In the genomic region with DNA sequence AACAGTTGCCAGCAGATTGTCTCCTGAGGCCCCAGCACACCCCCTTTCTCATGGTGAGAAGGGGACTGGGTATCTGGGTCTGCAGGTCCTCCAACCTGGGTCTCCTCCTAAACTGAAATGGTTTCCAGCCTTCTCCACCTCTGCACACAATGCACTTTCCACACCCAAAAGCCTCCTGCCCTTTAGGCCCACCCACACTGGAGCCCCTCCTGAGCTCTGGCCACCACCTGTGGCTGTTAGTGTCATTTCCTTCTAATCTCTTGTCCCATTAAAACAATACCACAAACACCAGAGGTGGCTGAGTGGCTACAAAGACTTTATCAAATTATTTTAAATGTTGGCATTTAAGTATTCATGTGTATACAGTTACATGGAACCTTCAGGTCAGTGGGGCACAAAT, we compare ENCODE assay signal across 9 cellular contexts. TPM values are rescaled to one million over a fixed set of nuclear protein-coding genes. Genes with fewer than 3 reads are reported as not detected.
DNase-seq lines count a peak whose midpoint lies in the region; ATAC-seq and TF ChIP-seq lines count a peak whose summit lies in the region.
"Had no signal": no experiment of that assay in that cellular context is flagged by ENCODE, and none has a peak within 500 bp of the region (broad histone marks: within the 10 kb centered on the region; RNA-seq: fewer than 3 reads in every experiment).

No MANE protein-coding gene starts in this region.

- no peaks in the 10 kb centered on the region for H3K9me3 ChIP-seq in adrenal gland (replicated peaks in 1 of 3)
- no peaks in the 10 kb centered on the region for H3K9me3 ChIP-seq in mucosa of rectum (ENCODE audit: control insufficient read depth in 2 of 2, low read length in 2 of 2)
- H3K9me3 ChIP-seq in thyroid gland = no peaks in the 10 kb centered on the region
- no peaks in the 10 kb centered on the region for H3K9me3 ChIP-seq in mucosa of descending colon

- H3K27ac Mint-ChIP-seq in activated T-cell treated with anti-CD3 and anti-CD28 coated beads, Interleukin-2, amount 50 U/mL, for 72 hours = peak overlapping the region; percentile 66

- no peaks in the 10 kb centered on the region for H3K27me3 Mint-ChIP-seq in activated T-cell treated with anti-CD3 and anti-CD28 coated beads, Interleukin-2, amount 50 U/mL, for 72 hours (ENCODE audit: low read depth)

- peak overlapping the region; percentile 37 to 56 for H3K4me3 Mint-ChIP-seq in activated T-cell treated with anti-CD3 and anti-CD28 coated beads, Interleukin-2, amount 50 U/mL, for 72 hours

- peaks cover 0 to 23% of the 10 kb centered on the region in 2 donors for H3K36me3 ChIP-seq in adrenal gland (replicated peaks in 1 of 2)
- peaks cover 26 to 29% of the 10 kb centered on the region in 2 donors for H3K36me3 ChIP-seq in mucosa of rectum (ENCODE audit: control insufficient read depth in 2 of 2, insufficient read depth in 2 of 2, low read length in 2 of 2)
- peaks cover 13 to 25% of the 10 kb centered on the region in 2 donors for H3K36me3 ChIP-seq in thyroid gland
- no peaks in the 10 kb centered on the region for H3K36me3 ChIP-seq in mucosa of descending colon (ENCODE audit: low read depth)

- H3K27ac ChIP-seq in adrenal gland (peak overlapping the region in 4 of 5 donors; percentile 65 to 88 (median 83)), mucosa of rectum (ENCODE audit: low read depth in 2 of 2, low read length in 2 of 2) (peak overlapping the region; percentile 58 to 66), thyroid gland (peak overlapping the region in 2 of 3 donors; percentile 69 to 79)

- ATAC-seq in activated T-cell treated with anti-CD3 and anti-CD28 coated beads, Interleukin-2, amount 50 U/mL, for 72 hours (replicated peaks in 1 of 2) = no peak
- ATAC-seq in HG03521 (IDR thresholded peaks at IDR 0.05; ENCODE audit: unreplicated experiment) (no peak), mucosa of descending colon (no peak)

- peaks cover 4 to 5% of the 10 kb centered on the region in 2 donors for H3K36me3 Mint-ChIP-seq in activated T-cell treated with anti-CD3 and anti-CD28 coated beads, Interleukin-2, amount 50 U/mL, for 72 hours (ENCODE audit: insufficient read depth in 2 of 2)

- H3K9ac ChIP-seq in mucosa of rectum (ENCODE audit: low read depth in 1 of 2, low read length in 2 of 2) = no peak overlapping the region

- TF ChIP-seq CTCF in adrenal gland (IDR thresholded peaks at IDR 0.05) = no peak
- no peak for TF ChIP-seq CTCF in thyroid gland (IDR thresholded peaks at IDR 0.05)
- TF ChIP-seq CTCF in mucosa of descending colon (IDR thresholded peaks at IDR 0.05) = no peak

- peaks cover 27 to 59% of the 10 kb centered on the region in 2 donors for H3K4me1 ChIP-seq in adrenal gland (replicated peaks in 1 of 2)
- H3K4me1 ChIP-seq in mucosa of rectum (ENCODE audit: control insufficient read depth in 2 of 2, insufficient read depth in 2 of 2, low read length in 2 of 2) = peaks cover 19 to 26% of the 10 kb centered on the region in 2 donors
- peaks cover 20 to 49% of the 10 kb centered on the region in 2 donors for H3K4me1 ChIP-seq in thyroid gland
- peaks cover 22% of the 10 kb centered on the region for H3K4me1 ChIP-seq in mucosa of descending colon (ENCODE audit: low read depth)

- no peak overlapping the region for H3K4me3 ChIP-seq in adrenal gland
- no peak overlapping the region for H3K4me3 ChIP-seq in mucosa of rectum (ENCODE audit: low read length in 2 of 2)
- no peak overlapping the region for H3K4me3 ChIP-seq in thyroid gland (replicated peaks in 1 of 3)
- H3K4me3 ChIP-seq in mucosa of descending colon = no peak overlapping the region

- intact Hi-C loops in adrenal gland (cut with DNase I) (loop anchor here (2.0 to 10.0 kb wide), 2 partner anchors 151 to 199 kb away; no protein-coding TSS in a partner anchor), thyroid gland (cut with DNase I) (loop anchor here (5.0 kb wide), 2 partner anchors 203 to 258 kb away; no protein-coding TSS in a partner anchor), mucosa of descending colon (cut with DNase I, micrococcal nuclease) (loop anchor here in 1 of 2 donors (5.0 kb wide), 1 partner anchor 198 kb away; the partner anchor contains the start of gene AHDC1)

- no peak for DNase-seq in activated T-cell treated with anti-CD3 and anti-CD28 coated beads, Interleukin-2, amount 50 U/mL, for 72 hours
- DNase-seq in activated T-cell treated with anti-CD3 and anti-CD28 coated beads, Interleukin-2, amount 50 U/mL, for 48 hours = no peak
- DNase-seq in adrenal gland = no peak
- no peak for DNase-seq in thyroid gland
- no peak for DNase-seq in mucosa of descending colon
- DNase-seq in DMS79 (lab: John Stamatoyannopoulos, UW) = no peak

- H3K9me3 Mint-ChIP-seq in activated T-cell treated with anti-CD3 and anti-CD28 coated beads, Interleukin-2, amount 50 U/mL, for 72 hours = no peaks in the 10 kb centered on the region

- no peaks in the 10 kb centered on the region for H3K27me3 ChIP-seq in adrenal gland
- H3K27me3 ChIP-seq in mucosa of rectum (ENCODE audit: control insufficient read depth in 2 of 2, insufficient read depth in 2 of 2, low read length in 2 of 2) = no peaks in the 10 kb centered on the region
- no peaks in the 10 kb centered on the region for H3K27me3 ChIP-seq in thyroid gland

- TF ChIP-seq POLR2A in adrenal gland (IDR thresholded peaks at IDR 0.05) (no peak), thyroid gland (IDR thresholded peaks at IDR 0.05) (no peak)

- H3K4me1 Mint-ChIP-seq in activated T-cell treated with anti-CD3 and anti-CD28 coated beads, Interleukin-2, amount 50 U/mL, for 72 hours (ENCODE audit: low read depth) = peaks cover 16% of the 10 kb centered on the region

RNA-seq across cellular contexts. Expression of gene GPR3, which starts 11.5 kb away (rescaled TPM):
- total RNA-seq in activated T-cell treated with anti-CD3 and anti-CD28 coated beads, Interleukin-2, amount 50 U/mL, for 72 hours = under 1 TPM; 0.81 to 0.91 TPM
- total RNA-seq in adrenal gland = 1 to 10 TPM in 2 of 8 donors, under 1 TPM in 1, not detected in 5; 0.19 to 2.0 (median 1.1) TPM
- polyA plus RNA-seq in adrenal gland = 1 to 10 TPM in 1 of 3 donors, under 1 TPM in 2; 0.40 to 1.0 (median 0.64) TPM
- 1 to 10 TPM in 1 of 4 donors, under 1 TPM in 3; 0.11 to 2.1 (median 0.60) TPM for total RNA-seq in thyroid gland
- total RNA-seq in mucosa of descending colon = under 1 TPM in 1 of 3 donors, not detected in 2; 0.14 TPM

RNA-seq across cellular contexts. Expression of gene CD164L2, which starts 20.8 kb away (rescaled TPM):
- not detected for total RNA-seq in activated T-cell treated with anti-CD3 and anti-CD28 coated beads, Interleukin-2, amount 50 U/mL, for 72 hours
- total RNA-seq in adrenal gland (1 to 10 TPM in 1 of 8 donors, under 1 TPM in 2, not detected in 5; 0.18 to 2.6 (median 0.65) TPM), thyroid gland (under 1 TPM in 3 of 4 donors, not detected in 1; 0.50 to 0.63 (median 0.54) TPM), mucosa of descending colon (1 to 10 TPM in 1 of 3 donors, under 1 TPM in 2; 0.29 to 1.3 (median 0.51) TPM)
- polyA plus RNA-seq in adrenal gland = under 1 TPM in 2 of 3 donors, not detected in 1; 0.13 to 0.16 TPM
- total RNA-seq: subcutaneous adipose tissue had no signal

RNA-seq across cellular contexts. Expression of gene FCN3, which starts 29.3 kb away (rescaled TPM):
- not detected for total RNA-seq in activated T-cell treated with anti-CD3 and anti-CD28 coated beads, Interleukin-2, amount 50 U/mL, for 72 hours
- total RNA-seq in adrenal gland (10 to 100 TPM; 14.8 to 83.3 (median 44.8) TPM), thyroid gland (10 to 100 TPM in 2 of 4 donors, 1 to 10 TPM in 2; 7.4 to 33.4 (median 10.7) TPM), mucosa of descending colon (under 1 TPM in 2 of 3 donors, not detected in 1; 0.60 to 0.79 TPM)
- polyA plus RNA-seq in adrenal gland = 10 to 100 TPM; 17.0 to 72.8 (median 23.2) TPM

RNA-seq across cellular contexts. Expression of gene MAP3K6, which starts 37.2 kb away (rescaled TPM):
- total RNA-seq in activated T-cell treated with anti-CD3 and anti-CD28 coated beads, Interleukin-2, amount 50 U/mL, for 72 hours = 10 to 100 TPM in 1 of 2 donors, 1 to 10 TPM in 1; 8.3 to 10.4 TPM
- 10 to 100 TPM; 10.5 to 48.2 (median 26.6) TPM for total RNA-seq in adrenal gland
- 100 to 1,000 TPM in 1 of 3 donors, 10 to 100 TPM in 2; 14.2 to 136 (median 83.9) TPM for polyA plus RNA-seq in adrenal gland
- 10 to 100 TPM; 17.6 to 62.9 (median 32.3) TPM for total RNA-seq in thyroid gland
- 10 to 100 TPM; 18.5 to 38.5 (median 28.5) TPM for total RNA-seq in mucosa of descending colon

Comparison
In these comparisons a context has a peak if more than half of its experiments do, and no peak if none do; other contexts are left out.
1. RNA of gene FCN3, which starts 29.3 kb away (total RNA-seq): 14.8 to 83.3 TPM in adrenal gland and 7.4 to 33.4 TPM in thyroid gland; 0.60 to 0.79 TPM in mucosa of descending colon and not detected in activated T-cell treated with anti-CD3 and anti-CD28 coated beads, Interleukin-2, amount 50 U/mL, for 72 hours; every median in the first group is over 4 times any median in the second.
2. Peak in every context shown above with its lines, with median percentiles within 50 percentile points of each other: H3K27ac ChIP-seq.